Comparison of ENCODE assay signal across 15 cellular contexts in the genomic region with DNA sequence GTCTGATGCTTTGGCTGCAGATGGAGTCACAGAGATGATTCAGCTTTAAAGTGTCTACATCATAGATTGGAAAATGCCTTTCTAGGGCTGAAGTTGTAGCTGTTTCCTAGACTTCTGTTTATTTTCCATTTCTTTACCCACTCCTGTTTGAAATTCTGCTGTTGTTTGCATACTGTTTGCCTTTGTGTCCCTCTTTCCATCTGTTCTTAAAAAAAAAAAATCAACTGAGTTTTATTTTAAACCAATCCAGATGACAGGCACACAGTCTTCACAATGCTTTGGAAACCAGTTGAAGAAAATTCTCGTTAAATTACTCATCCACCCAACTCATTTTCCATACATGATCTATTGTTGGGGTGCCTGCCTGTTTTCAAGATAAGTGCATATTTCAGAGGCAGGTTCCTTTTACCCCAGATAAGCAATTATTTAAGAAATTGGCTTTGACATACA.
DNase-seq lines count a peak whose midpoint lies in the region; ATAC-seq, FAIRE-seq and TF ChIP-seq lines count a peak whose summit lies in the region.
"Had no signal": no experiment of that assay in that cellular context is flagged by ENCODE, and none has a peak within 500 bp of the region (broad histone marks: within the 10 kb centered on the region; RNA-seq: fewer than 3 reads in every experiment).

No MANE protein-coding gene starts in this region.

- ATAC-seq in effector memory CD8-positive, alpha-beta T cell (replicated peaks): no peak
- no peak for ATAC-seq in naive thymus-derived CD4-positive, alpha-beta T cell
- no peak for ATAC-seq in HG02798 (IDR thresholded peaks at IDR 0.05; ENCODE audit: poor library complexity, unreplicated experiment)
- ATAC-seq: activated CD4-positive, CD25-positive, alpha-beta regulatory T cell treated with anti-CD3 and anti-CD28 coated beads, Interleukin-2, amount 50 U/mL, for 24 hours; activated T-cell treated with anti-CD3 and anti-CD28 coated beads, Interleukin-2, amount 50 U/mL, for 4 hours had no signal

- peaks cover 0 to 8% (median 0%) of the 10 kb centered on the region in 3 experiments for H3K9me3 ChIP-seq in naive thymus-derived CD4-positive, alpha-beta T cell (ENCODE audit: control insufficient read depth in 2 of 3, low read length in 3 of 3)
- H3K9me3 ChIP-seq in small intestine (ENCODE audit: control insufficient read depth, low read depth) (no peaks in the 10 kb centered on the region), spleen (peaks cover 0 to 15% (median 9%) of the 10 kb centered on the region in 8 donors)
- H3K9me3 ChIP-seq: thyroid gland had no signal

- H3K9me3 Mint-ChIP-seq in effector memory CD8-positive, alpha-beta T cell: peaks cover 4 to 7% of the 10 kb centered on the region in 2 donors
- peaks cover 0 to 7% (median 4%) of the 10 kb centered on the region in 11 donors for H3K9me3 Mint-ChIP-seq in naive thymus-derived CD4-positive, alpha-beta T cell

- H3K36me3 ChIP-seq in naive thymus-derived CD4-positive, alpha-beta T cell (ENCODE audit: control insufficient read depth in 2 of 3, insufficient read depth in 3 of 3, low read length in 3 of 3): peaks cover 0 to 8% (median 0%) of the 10 kb centered on the region in 3 experiments
- no peaks in the 10 kb centered on the region for H3K36me3 ChIP-seq in small intestine (ENCODE audit: control insufficient read depth in 2 of 2, insufficient read depth in 2 of 2, low read length in 2 of 2)
- H3K36me3 ChIP-seq in spleen: peaks cover 0 to 26% (median 0%) of the 10 kb centered on the region in 6 donors
- H3K36me3 ChIP-seq: thyroid gland had no signal

- peak overlapping the region in 1 of 2 donors; percentile 53 for H3K4me3 Mint-ChIP-seq in effector memory CD8-positive, alpha-beta T cell
- peak overlapping the region in 4 of 10 donors; percentile 4 to 61 (median 42) for H3K4me3 Mint-ChIP-seq in naive thymus-derived CD4-positive, alpha-beta T cell
- H3K4me3 Mint-ChIP-seq: activated T-cell treated with anti-CD3 and anti-CD28 coated beads, Interleukin-2, amount 50 U/mL, for 4 hours had no signal

- FAIRE-seq in small intestine (lab: Jason Lieb, UNC): no peak

- TF ChIP-seq POLR2A in spleen (IDR thresholded peaks at IDR 0.05): no peak

- 82 to 93% (median 86%) methylated on average over 1 of the region's 1 CpG for WGBS in small intestine, 3 donors
- 86 to 96% (median 89%) methylated on average over 1 of the region's 1 CpG for WGBS in spleen, 5 donors

- DNase-seq in EL (peak; percentile 64), NCI-H226 (peak; percentile 69), small intestine (no peak), spleen (no peak)
- no peak for DNase-seq in effector memory CD8-positive, alpha-beta T cell
- DNase-seq in naive thymus-derived CD4-positive, alpha-beta T cell: no peak
- no peak for DNase-seq in stimulated activated CD4-positive, alpha-beta T cell treated with anti-CD3 and anti-CD28 coated beads, Interleukin-1b, Interleukin-23, amount 100 ng/mL, for 48 hours
- DNase-seq: activated T-cell treated with anti-CD3 and anti-CD28 coated beads, Interleukin-2, amount 50 U/mL, for 4 hours; NCI-H1105; NCI-H345; stimulated activated CD4-positive, alpha-beta T cell treated with anti-CD3 and anti-CD28 coated beads, Interleukin-12 subunit alpha, Interleukin-12 subunit beta, amount 100 ng/mL, for 4 hours had no signal

- no peaks in the 10 kb centered on the region for H3K27me3 Mint-ChIP-seq in effector memory CD8-positive, alpha-beta T cell
- no peaks in the 10 kb centered on the region for H3K27me3 Mint-ChIP-seq in naive thymus-derived CD4-positive, alpha-beta T cell

- no peaks in the 10 kb centered on the region for H3K4me1 ChIP-seq in naive thymus-derived CD4-positive, alpha-beta T cell (ENCODE audit: control insufficient read depth in 2 of 2, insufficient read depth in 2 of 2, low read length in 2 of 2)
- H3K4me1 ChIP-seq in small intestine (ENCODE audit: control insufficient read depth in 2 of 2, insufficient read depth in 1 of 2, low read depth in 1 of 2, low read length in 1 of 2): no peaks in the 10 kb centered on the region
- H3K4me1 ChIP-seq in spleen: peaks cover 0 to 22% (median 4%) of the 10 kb centered on the region in 6 donors

- no peak overlapping the region for H3K27ac ChIP-seq in naive thymus-derived CD4-positive, alpha-beta T cell (ENCODE audit: low read depth, low read length)
- H3K27ac ChIP-seq in small intestine (ENCODE audit: low read depth in 1 of 2, low read length in 1 of 2) (no peak overlapping the region), spleen (no peak overlapping the region)
- H3K27ac ChIP-seq: thyroid gland had no signal

- no peak overlapping the region for H3K4me3 ChIP-seq in naive thymus-derived CD4-positive, alpha-beta T cell (ENCODE audit: low read length)
- no peak overlapping the region for H3K4me3 ChIP-seq in small intestine (ENCODE audit: low read depth in 1 of 2, low read length in 2 of 2)
- H3K4me3 ChIP-seq in spleen: no peak overlapping the region
- H3K4me3 ChIP-seq: lung, thyroid gland had no signal

- CTCF ChIA-PET in naive thymus-derived CD4-positive, alpha-beta T cell (lab: Charles Lee): no interaction called here

- peak overlapping the region; percentile 35 to 77 for H3K27ac Mint-ChIP-seq in effector memory CD8-positive, alpha-beta T cell
- peak overlapping the region in 5 of 9 donors; percentile 6 to 48 (median 23) for H3K27ac Mint-ChIP-seq in naive thymus-derived CD4-positive, alpha-beta T cell

- H3K36me3 Mint-ChIP-seq in effector memory CD8-positive, alpha-beta T cell (ENCODE audit: insufficient read depth): no peaks in the 10 kb centered on the region
- H3K36me3 Mint-ChIP-seq in naive thymus-derived CD4-positive, alpha-beta T cell: peaks cover 12 to 38% (median 22%) of the 10 kb centered on the region in 5 donors

- TF ChIP-seq CTCF in spleen (IDR thresholded peaks at IDR 0.05 in 8 of 11, conservative IDR thresholded peaks at IDR 0.05 in 3 of 11): no peak

- POLR2A ChIA-PET in naive thymus-derived CD4-positive, alpha-beta T cell (lab: Charles Lee): no interaction called here

- H3K4me1 Mint-ChIP-seq in effector memory CD8-positive, alpha-beta T cell (ENCODE audit: low read depth in 2 of 2): peaks cover 26 to 28% of the 10 kb centered on the region in 2 donors
- H3K4me1 Mint-ChIP-seq in naive thymus-derived CD4-positive, alpha-beta T cell: peaks cover 12 to 57% (median 47%) of the 10 kb centered on the region in 7 donors

- intact Hi-C loops in naive thymus-derived CD4-positive, alpha-beta T cell (cut with micrococcal nuclease): no loop called here
- intact Hi-C loops in spleen (cut with DNase I; ENCODE audit: low total_unique reads): no loop called here

- H3K27me3 ChIP-seq in naive thymus-derived CD4-positive, alpha-beta T cell (ENCODE audit: control insufficient read depth in 2 of 2, insufficient read depth in 2 of 2, low read length in 2 of 2): no peaks in the 10 kb centered on the region
- H3K27me3 ChIP-seq in small intestine (ENCODE audit: control insufficient read depth in 2 of 2, insufficient read depth in 2 of 2, low read length in 2 of 2) (no peaks in the 10 kb centered on the region), spleen (replicated peaks in 1 of 7) (no peaks in the 10 kb centered on the region)
- H3K27me3 ChIP-seq: thyroid gland had no signal

Comparison
In these comparisons a context has a peak if more than half of its experiments do, and no peak if none do; other contexts are left out.
1. DNase-seq: peak in EL (single experiment) and NCI-H226 (single experiment); none in effector memory CD8-positive, alpha-beta T cell (0 of 3), naive thymus-derived CD4-positive, alpha-beta T cell (0 of 9), stimulated activated CD4-positive, alpha-beta T cell treated with anti-CD3 and anti-CD28 coated beads, Interleukin-1b, Interleukin-23, amount 100 ng/mL, for 48 hours (single experiment), small intestine (single experiment) and spleen (single experiment).